Comparison of ENCODE assay signal across 30 cellular contexts in the genomic region with DNA sequence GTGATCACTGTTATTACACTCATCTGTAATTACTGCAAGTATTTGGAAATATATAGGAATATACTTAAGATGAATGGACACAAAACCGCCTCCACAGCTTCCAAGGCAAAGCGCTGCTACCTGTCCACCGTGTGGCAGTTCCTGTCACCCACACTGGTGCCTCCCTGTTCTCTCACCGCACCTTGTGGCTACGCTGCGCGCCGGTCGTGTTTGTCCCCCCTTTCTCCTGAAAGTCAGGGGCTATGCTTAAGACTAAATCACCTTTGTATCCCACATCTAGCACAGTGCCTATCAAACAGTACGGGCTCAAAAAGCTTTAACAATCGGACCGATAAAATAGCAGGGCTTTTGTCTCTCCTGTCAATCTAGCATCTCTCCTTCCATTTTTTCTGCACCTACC. TPM values are rescaled to one million over a fixed set of nuclear protein-coding genes. Genes with fewer than 3 reads are reported as not detected.
DNase-seq lines count a peak whose midpoint lies in the region; ATAC-seq, FAIRE-seq and TF ChIP-seq lines count a peak whose summit lies in the region.
"Had no signal": no experiment of that assay in that cellular context is flagged by ENCODE, and none has a peak within 500 bp of the region (broad histone marks: within the 10 kb centered on the region; RNA-seq: fewer than 3 reads in every experiment).

No MANE protein-coding gene starts in this region.

- H3K27me3 ChIP-seq in right atrium auricular region (no peaks in the 10 kb centered on the region), spleen (replicated peaks in 1 of 7) (no peaks in the 10 kb centered on the region)
- H3K27me3 ChIP-seq: gastroesophageal sphincter had no signal

- H3K4me1 Mint-ChIP-seq in T-helper 1 cell treated with Interleukin-12 subunit alpha and Interleukin-12 subunit beta and Interleukin-4 antibody, amounts not matched to agents 30 μg/mL and 1 μg/mL, for 36 hours (ENCODE audit: low read depth), result peaks cover 58% of the 10 kb centered on the region
- H3K4me1 Mint-ChIP-seq in activated CD8-positive, alpha-beta T cell treated with anti-CD3 and anti-CD28 coated beads for 36 hours (ENCODE audit: low read depth), result peaks cover 56% of the 10 kb centered on the region

- no peak for TF ChIP-seq POLR2A in spleen (IDR thresholded peaks at IDR 0.05)

- H3K4me3 Mint-ChIP-seq in T-helper 1 cell treated with Interleukin-12 subunit alpha and Interleukin-12 subunit beta and Interleukin-4 antibody, amounts not matched to agents 30 μg/mL and 1 μg/mL, for 36 hours, result peak overlapping the region; percentile 36
- no peak overlapping the region for H3K4me3 Mint-ChIP-seq in activated CD8-positive, alpha-beta T cell treated with anti-CD3 and anti-CD28 coated beads for 36 hours
- H3K4me3 Mint-ChIP-seq: activated naive CD4-positive, alpha-beta T cell treated with anti-CD3 and anti-CD28 coated beads for 36 hours; activated T-cell treated with anti-CD3 and anti-CD28 coated beads, Interleukin-2, amount 50 U/mL, for 24 hours; HFFc6 had no signal

- H3K27ac ChIP-seq in right atrium auricular region, result no peak overlapping the region
- H3K27ac ChIP-seq in spleen, result peak overlapping the region in 6 of 8 donors; percentile 26 to 90 (median 82)
- no peak overlapping the region for H3K27ac ChIP-seq in kidney (ENCODE audit: low read depth in 2 of 2, low read length in 2 of 2)
- H3K27ac ChIP-seq: 22Rv1, coronary artery, gastroesophageal sphincter had no signal

- H3K9me3 ChIP-seq in right atrium auricular region (no peaks in the 10 kb centered on the region), spleen (no peaks in the 10 kb centered on the region), kidney (ENCODE audit: control insufficient read depth in 1 of 2, low read length in 2 of 2) (no peaks in the 10 kb centered on the region)
- H3K9me3 ChIP-seq: gastroesophageal sphincter had no signal

- no peak overlapping the region for H3K4me3 ChIP-seq in right atrium auricular region
- no peak overlapping the region for H3K4me3 ChIP-seq in spleen
- H3K4me3 ChIP-seq in kidney (ENCODE audit: low read length in 2 of 2), result no peak overlapping the region
- H3K4me3 ChIP-seq: coronary artery, gastroesophageal sphincter, lung had no signal

- H3K27ac Mint-ChIP-seq in T-helper 1 cell treated with Interleukin-12 subunit alpha and Interleukin-12 subunit beta and Interleukin-4 antibody, amounts not matched to agents 30 μg/mL and 1 μg/mL, for 36 hours, result peak overlapping the region; percentile 86
- H3K27ac Mint-ChIP-seq in activated CD8-positive, alpha-beta T cell treated with anti-CD3 and anti-CD28 coated beads for 36 hours, result peak overlapping the region; percentile 51
- H3K27ac Mint-ChIP-seq: activated T-cell treated with anti-CD3 and anti-CD28 coated beads, Interleukin-2, amount 50 U/mL, for 24 hours; HFFc6 had no signal

- no peak for DNase-seq in T-helper 1 cell
- DNase-seq in right atrium auricular region (ENCODE audit: low spot score), result peak; percentile 36
- DNase-seq in cardiac septum (ENCODE audit: low spot score), result no peak
- DNase-seq in activated CD8-positive, alpha-beta T cell treated with anti-CD3 and anti-CD28 coated beads for 36 hours, result no peak
- no peak for DNase-seq in spleen
- DNase-seq in kidney, result no peak
- no peak for DNase-seq in DMS53 (lab: John Stamatoyannopoulos, UW)
- DNase-seq: activated CD4-positive, CD25-positive, alpha-beta regulatory T cell; activated naive CD4-positive, alpha-beta T cell treated with anti-CD3 and anti-CD28 coated beads for 36 hours; activated T-cell treated with anti-CD3 and anti-CD28 coated beads, Interleukin-2, amount 50 U/mL, for 24 hours; aorta; effector CD8-positive, alpha-beta T cell; HFFc6; left cardiac atrium; NCI-H1694; NCI-H446; NCI-H774; SHP77 treated with DMSO at 0.1 percent for 48 hours had no signal

- no peaks in the 10 kb centered on the region for H3K36me3 ChIP-seq in right atrium auricular region
- H3K36me3 ChIP-seq in spleen, result peaks cover 0 to 6% (median 0%) of the 10 kb centered on the region in 6 donors
- H3K36me3 ChIP-seq in kidney (ENCODE audit: control insufficient read depth in 1 of 2, insufficient read depth in 2 of 2, low read length in 2 of 2), result no peaks in the 10 kb centered on the region
- H3K36me3 ChIP-seq: gastroesophageal sphincter had no signal

- intact Hi-C loops in cardiac septum (cut with DNase I), result no loop called here
- intact Hi-C loops in activated CD8-positive, alpha-beta T cell treated with anti-CD3 and anti-CD28 coated beads for 36 hours (cut with micrococcal nuclease), result no loop called here
- intact Hi-C loops in spleen (cut with DNase I; ENCODE audit: low total_unique reads), result no loop called here
- intact Hi-C loops in kidney (cut with DNase I), result no loop called here

- H3K27me3 Mint-ChIP-seq in T-helper 1 cell treated with Interleukin-12 subunit alpha and Interleukin-12 subunit beta and Interleukin-4 antibody, amounts not matched to agents 30 μg/mL and 1 μg/mL, for 36 hours (ENCODE audit: low read depth), result no peaks in the 10 kb centered on the region
- no peaks in the 10 kb centered on the region for H3K27me3 Mint-ChIP-seq in activated CD8-positive, alpha-beta T cell treated with anti-CD3 and anti-CD28 coated beads for 36 hours
- H3K27me3 Mint-ChIP-seq: activated T-cell treated with anti-CD3 and anti-CD28 coated beads, Interleukin-2, amount 50 U/mL, for 24 hours had no signal

- H3K4me1 ChIP-seq in right atrium auricular region, result no peaks in the 10 kb centered on the region
- peaks cover 20 to 76% (median 35%) of the 10 kb centered on the region in 6 donors for H3K4me1 ChIP-seq in spleen
- H3K4me1 ChIP-seq in kidney (ENCODE audit: control insufficient read depth in 1 of 2, insufficient read depth in 1 of 2, low read depth in 1 of 2, low read length in 2 of 2), result peaks cover 0 to 2% of the 10 kb centered on the region in 2 donors
- H3K4me1 ChIP-seq: gastroesophageal sphincter had no signal

- peaks cover 6% of the 10 kb centered on the region for H3K9me3 Mint-ChIP-seq in T-helper 1 cell treated with Interleukin-12 subunit alpha and Interleukin-12 subunit beta and Interleukin-4 antibody, amounts not matched to agents 30 μg/mL and 1 μg/mL, for 36 hours
- H3K9me3 Mint-ChIP-seq in activated CD8-positive, alpha-beta T cell treated with anti-CD3 and anti-CD28 coated beads for 36 hours, result no peaks in the 10 kb centered on the region
- H3K9me3 Mint-ChIP-seq: activated naive CD4-positive, alpha-beta T cell treated with anti-CD3 and anti-CD28 coated beads for 36 hours had no signal

- TF ChIP-seq CTCF in right atrium auricular region (IDR thresholded peaks at IDR 0.05), result no peak
- TF ChIP-seq CTCF in activated CD8-positive, alpha-beta T cell treated with anti-CD3 and anti-CD28 coated beads for 36 hours (IDR thresholded peaks at IDR 0.05), result no peak
- TF ChIP-seq CTCF in spleen (IDR thresholded peaks at IDR 0.05 in 8 of 11, conservative IDR thresholded peaks at IDR 0.05 in 3 of 11), result no peak
- TF ChIP-seq CTCF in kidney (IDR thresholded peaks at IDR 0.05; ENCODE audit: borderline replicate concordance, extremely low read depth, insufficient read depth), result no peak

- no peak for ATAC-seq in activated CD8-positive, alpha-beta T cell treated with anti-CD3 and anti-CD28 coated beads for 36 hours
- ATAC-seq: gastroesophageal sphincter, left cardiac atrium had no signal

- H3K36me3 Mint-ChIP-seq in T-helper 1 cell treated with Interleukin-12 subunit alpha and Interleukin-12 subunit beta and Interleukin-4 antibody, amounts not matched to agents 30 μg/mL and 1 μg/mL, for 36 hours (ENCODE audit: low read depth), result peaks cover 18% of the 10 kb centered on the region
- H3K36me3 Mint-ChIP-seq in activated CD8-positive, alpha-beta T cell treated with anti-CD3 and anti-CD28 coated beads for 36 hours (ENCODE audit: low read depth), result peaks cover 4% of the 10 kb centered on the region

- 82 to 95% (median 88%) methylated on average over 12 of the region's 12 CpGs for WGBS in spleen, 5 donors

- POLR2A ChIA-PET in activated CD8-positive, alpha-beta T cell treated with anti-CD3 and anti-CD28 coated beads for 36 hours (lab: Charles Lee), result interaction anchor here (0.6 kb wide), 1 partner anchor 52 kb away, joined by 3 read pairs; no protein-coding TSS in a partner anchor

- no peak overlapping the region for H3K9ac ChIP-seq in kidney (ENCODE audit: low read length in 2 of 2)

- FAIRE-seq in kidney (lab: Jason Lieb, UNC), result no peak
- FAIRE-seq: bronchial epithelial cell, GM18507, H1, RCC 7860 had no signal

- CTCF ChIA-PET in activated CD8-positive, alpha-beta T cell treated with anti-CD3 and anti-CD28 coated beads for 36 hours (lab: Charles Lee), result interaction anchor here (1.2 to 4.1 kb wide), 3 partner anchors 14 to 64 kb away, joined by 4 to 12 read pairs (median 7); no protein-coding TSS in a partner anchor

RNA-seq across cellular contexts. Expression of gene LY86, which starts 23.0 kb away (rescaled TPM):
- total RNA-seq in right atrium auricular region (1 to 10 TPM in 1 of 2 donors, under 1 TPM in 1; 0.82 to 5.2 TPM), cardiac septum (1.9 TPM), spleen (10 to 100 TPM; 31.7 to 89.9 (median 50.0) TPM), kidney (6.1 TPM)
- total RNA-seq in activated CD8-positive, alpha-beta T cell treated with anti-CD3 and anti-CD28 coated beads for 36 hours, result under 1 TPM in 1 of 2 experiments, not detected in 1; 0.32 TPM
- polyA plus RNA-seq in spleen (100 to 1,000 TPM; 106 to 145 (median 131) TPM), kidney (ENCODE audit: insufficient read depth, low read depth, low replicate concordance) (4.8 TPM)
- total RNA-seq: bronchial epithelial cell, H1, HFFc6, LHCN-M2, osteocyte had no signal
- polyA plus RNA-seq: H1, neural cell had no signal

Comparison
In these comparisons a context has a peak if more than half of its experiments do, and no peak if none do; other contexts are left out.
1. H3K27ac ChIP-seq: peak in spleen (6 of 8); none in right atrium auricular region (0 of 2) and kidney (0 of 2).